Comparison of ENCODE assay signal across 10 cellular contexts in the genomic region with DNA sequence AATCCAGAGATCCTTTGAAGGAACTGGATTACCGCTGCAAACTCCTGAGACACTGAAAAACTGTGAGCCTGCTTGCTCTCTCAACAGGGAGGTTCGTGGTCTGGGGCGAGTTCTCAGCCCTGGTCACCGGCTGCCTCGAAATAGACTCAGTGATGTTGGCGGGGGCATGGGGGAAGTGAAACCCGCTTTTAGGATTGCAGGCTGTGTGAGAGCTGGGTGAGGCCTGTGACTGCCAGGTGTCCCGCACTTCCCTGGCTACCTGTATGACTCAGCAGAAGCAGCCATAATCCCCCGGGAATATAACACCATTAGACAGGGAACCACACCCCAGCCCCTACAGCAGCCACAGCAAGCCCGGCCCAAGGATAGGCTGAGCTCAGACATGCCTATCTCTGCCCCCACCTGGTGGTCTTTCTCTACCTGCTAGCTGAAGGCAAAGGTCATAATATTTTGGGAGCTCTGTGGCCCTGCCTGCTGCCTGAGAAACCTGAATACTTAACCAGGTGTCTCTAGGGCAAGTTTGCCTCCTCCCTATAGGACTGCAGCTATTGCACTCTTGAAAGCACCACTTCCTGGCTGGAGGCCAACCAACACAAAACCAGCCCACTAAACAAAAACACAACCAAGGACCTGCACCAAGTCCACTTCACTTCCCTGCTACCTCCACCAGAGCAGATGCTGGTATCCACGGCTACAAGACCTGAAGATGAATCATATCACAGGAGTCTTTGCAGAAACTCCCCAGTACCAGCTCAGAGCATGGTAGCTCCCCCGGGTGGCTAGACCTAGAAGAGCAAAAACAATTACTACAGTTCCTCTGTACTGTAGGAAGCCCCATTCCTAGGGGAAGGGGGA.
DNase-seq lines count a peak whose midpoint lies in the region; ATAC-seq and TF ChIP-seq lines count a peak whose summit lies in the region.
"Had no signal": no experiment of that assay in that cellular context is flagged by ENCODE, and none has a peak within 500 bp of the region (broad histone marks: within the 10 kb centered on the region; RNA-seq: fewer than 3 reads in every experiment).

No MANE protein-coding gene starts in this region.

- H2AFZ ChIP-seq in SU-DHL-6 (ENCODE audit: low read depth, low read length, severe bottlenecking), result no peak overlapping the region

- no peaks in the 10 kb centered on the region for H3K36me3 ChIP-seq in SU-DHL-6 (ENCODE audit: low read length)

- POLR2A ChIA-PET in activated CD8-positive, alpha-beta T cell treated with anti-CD3 and anti-CD28 coated beads for 36 hours (lab: Charles Lee), result no interaction called here

- H3K4me3 Mint-ChIP-seq in activated CD8-positive, alpha-beta T cell treated with anti-CD3 and anti-CD28 coated beads for 36 hours, result no peak overlapping the region
- H3K4me3 Mint-ChIP-seq: naive thymus-derived CD4-positive, alpha-beta T cell had no signal

- H3K27ac Mint-ChIP-seq in activated CD8-positive, alpha-beta T cell treated with anti-CD3 and anti-CD28 coated beads for 36 hours, result no peak overlapping the region
- H3K27ac Mint-ChIP-seq: naive thymus-derived CD4-positive, alpha-beta T cell had no signal

- no peak for TF ChIP-seq CTCF in GM13976 (IDR thresholded peaks at IDR 0.05; ENCODE audit: borderline replicate concordance, control extremely low read depth, extremely low read depth, insufficient read depth, missing control alignments)
- no peak for TF ChIP-seq CTCF in SU-DHL-6 (IDR thresholded peaks at IDR 0.05; ENCODE audit: insufficient read depth, low read length, poor library complexity, severe bottlenecking)
- no peak for TF ChIP-seq CTCF in activated CD8-positive, alpha-beta T cell treated with anti-CD3 and anti-CD28 coated beads for 36 hours (IDR thresholded peaks at IDR 0.05)

- H3K4me2 ChIP-seq in SU-DHL-6 (ENCODE audit: low read depth, low read length, poor library complexity, severe bottlenecking), result peak overlapping the region; percentile 22

- in situ Hi-C loops in GM13976 (cut with MboI; ENCODE audit: low sequenced_read_pairs, unreplicated experiment), result loop anchor here (25.0 kb wide), 1 partner anchor 318 kb away; a partner anchor contains a TSS

- no peaks in the 10 kb centered on the region for H3K27me3 Mint-ChIP-seq in activated CD8-positive, alpha-beta T cell treated with anti-CD3 and anti-CD28 coated beads for 36 hours
- H3K27me3 Mint-ChIP-seq: naive thymus-derived CD4-positive, alpha-beta T cell had no signal

- peak; percentile 77 for ATAC-seq in GM19468 (IDR thresholded peaks at IDR 0.05; ENCODE audit: extremely low read depth, unreplicated experiment)
- peak; percentile 86 for ATAC-seq in HG03108 (IDR thresholded peaks at IDR 0.05; ENCODE audit: unreplicated experiment)
- no peak for ATAC-seq in activated CD8-positive, alpha-beta T cell treated with anti-CD3 and anti-CD28 coated beads for 36 hours
- ATAC-seq: naive thymus-derived CD4-positive, alpha-beta T cell had no signal

- H3K79me2 ChIP-seq in SU-DHL-6 (ENCODE audit: insufficient read depth, low read length), result no peaks in the 10 kb centered on the region

- no peaks in the 10 kb centered on the region for H3K9me3 ChIP-seq in SU-DHL-6 (ENCODE audit: insufficient read depth, low read length)

- no peaks in the 10 kb centered on the region for H3K9me2 ChIP-seq in SU-DHL-6 (replicated peaks; ENCODE audit: insufficient read depth, low read length)

- H3K27me3 ChIP-seq in SU-DHL-6 (ENCODE audit: low read length), result no peaks in the 10 kb centered on the region

- H3K4me1 Mint-ChIP-seq in activated CD8-positive, alpha-beta T cell treated with anti-CD3 and anti-CD28 coated beads for 36 hours (ENCODE audit: low read depth), result no peaks in the 10 kb centered on the region
- H3K4me1 Mint-ChIP-seq: naive thymus-derived CD4-positive, alpha-beta T cell had no signal

- CTCF ChIA-PET in activated CD8-positive, alpha-beta T cell treated with anti-CD3 and anti-CD28 coated beads for 36 hours (lab: Charles Lee), result no interaction called here

- intact Hi-C loops in activated CD8-positive, alpha-beta T cell treated with anti-CD3 and anti-CD28 coated beads for 36 hours (cut with micrococcal nuclease), result no loop called here

- no peaks in the 10 kb centered on the region for H4K20me1 ChIP-seq in SU-DHL-6 (ENCODE audit: low read depth, low read length)

- peaks cover 11% of the 10 kb centered on the region for H3K9me3 Mint-ChIP-seq in activated CD8-positive, alpha-beta T cell treated with anti-CD3 and anti-CD28 coated beads for 36 hours

- no peak overlapping the region for H3K4me3 ChIP-seq in SU-DHL-6 (ENCODE audit: insufficient read depth, low read length, poor library complexity, severe bottlenecking)

- no peaks in the 10 kb centered on the region for H3K36me3 Mint-ChIP-seq in activated CD8-positive, alpha-beta T cell treated with anti-CD3 and anti-CD28 coated beads for 36 hours (ENCODE audit: low read depth)

- H3K27ac ChIP-seq in SU-DHL-6 (ENCODE audit: low read depth, low read length), result no peak overlapping the region

- DNase-seq in GM13976 (ENCODE audit: low spot score) (peak; percentile 20), GF-D8 (lab: John Stamatoyannopoulos, UW) (no peak), AG08395 (ENCODE audit: low spot score) (no peak), NCI-H510A (lab: John Stamatoyannopoulos, UW) (no peak)
- no peak for DNase-seq in activated CD8-positive, alpha-beta T cell treated with anti-CD3 and anti-CD28 coated beads for 36 hours
- DNase-seq: naive thymus-derived CD4-positive, alpha-beta T cell; NCI-H69 had no signal

- no peaks in the 10 kb centered on the region for H3F3A ChIP-seq in SU-DHL-6 (ENCODE audit: insufficient read depth)

- no peak overlapping the region for H3K9ac ChIP-seq in SU-DHL-6 (ENCODE audit: low read length)
